1 cellular context compared by ENCODE assay signal in the genomic region with DNA sequence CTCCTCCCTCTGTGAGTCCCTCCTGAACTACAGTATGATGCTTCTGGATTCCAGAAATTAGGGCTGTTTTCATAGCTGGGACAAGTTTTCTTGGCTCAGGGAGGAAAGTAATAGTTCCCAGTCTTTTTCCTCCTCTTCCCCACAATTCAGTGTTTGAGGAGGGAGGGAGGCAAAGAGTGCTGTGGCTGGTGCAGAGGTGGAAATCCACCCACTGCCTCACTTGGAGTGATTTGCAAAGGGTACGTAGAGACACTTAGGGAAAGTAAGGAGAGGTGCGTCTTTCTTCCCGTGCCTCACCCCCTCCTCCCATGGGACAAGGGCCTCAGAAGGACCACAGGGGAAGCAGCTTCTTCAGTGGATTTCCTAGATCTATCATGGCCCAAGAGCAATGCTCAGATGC.
TF ChIP-seq lines count a peak whose summit lies in the region.

No MANE protein-coding gene starts in this region.

TF ChIP-seq in H1, 55 proteins besides CTCF, POLR2A, EP300 and RAD21:
- no peak for TF ChIP-seq BRCA1 (IDR thresholded peaks at IDR 0.05; ENCODE audit: low read depth, low read length)
